In the genomic region with DNA sequence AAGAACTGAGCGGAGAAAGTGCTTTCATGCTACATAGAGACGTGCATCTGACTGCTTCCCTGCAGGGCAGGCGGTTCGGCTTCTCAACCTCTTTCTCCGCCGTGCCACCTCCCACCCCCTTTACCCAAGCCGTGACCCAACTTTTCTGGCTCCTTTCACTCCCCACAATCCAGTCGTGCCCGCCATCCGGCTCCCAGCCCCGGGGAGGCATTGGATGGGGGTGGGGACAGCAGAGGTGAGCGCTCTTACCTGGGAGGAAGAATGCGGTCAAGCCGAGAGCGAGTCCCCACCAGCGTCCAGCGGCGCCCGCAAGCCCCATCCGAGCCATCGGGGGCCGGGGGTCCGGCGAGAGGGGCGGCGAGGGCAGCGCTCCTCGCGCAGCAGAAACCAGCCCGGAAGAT, we compare ENCODE assay signal across 8 cellular contexts. TPM values are rescaled to one million over a fixed set of nuclear protein-coding genes. Genes with fewer than 3 reads are reported as not detected.
DNase-seq lines count a peak whose midpoint lies in the region; ATAC-seq and TF ChIP-seq lines count a peak whose summit lies in the region.

No MANE protein-coding gene starts in this region.

- H4K8ac ChIP-seq in trophoblast cell (ENCODE audit: low read depth, low read length), result no peak overlapping the region

- H4K12ac ChIP-seq in trophoblast cell (ENCODE audit: low read depth, low read length), result no peak overlapping the region

- no peak for TF ChIP-seq POLR2A in GM18505 (IDR thresholded peaks at IDR 0.05; ENCODE audit: borderline replicate concordance, extremely low read depth, insufficient read depth, insufficient read length)

- H3K36me3 ChIP-seq in SK-N-MC (ENCODE audit: insufficient read depth, low read length), result no peaks in the 10 kb centered on the region
- H3K36me3 ChIP-seq in esophagus (ENCODE audit: control insufficient read depth in 2 of 2, insufficient read depth in 2 of 2, low read length in 1 of 2), result peaks cover 0 to 3% of the 10 kb centered on the region in 2 donors
- no peaks in the 10 kb centered on the region for H3K36me3 ChIP-seq in trophoblast cell (ENCODE audit: control insufficient read depth in 1 of 2, insufficient read depth in 2 of 2, low read length in 2 of 2)

- peaks cover 8% of the 10 kb centered on the region for H3K79me1 ChIP-seq in trophoblast cell (ENCODE audit: low read length)

- no peak overlapping the region for H2BK120ac ChIP-seq in trophoblast cell (ENCODE audit: insufficient read depth, low read length, poor library complexity)

- H2AK5ac ChIP-seq in trophoblast cell (ENCODE audit: low read length), result no peak overlapping the region

- H3K18ac ChIP-seq in trophoblast cell (ENCODE audit: low read length), result no peak overlapping the region

- H3K4me3 ChIP-seq in SK-N-MC (peak overlapping the region; percentile 79), esophagus (ENCODE audit: low read depth in 1 of 2, low read length in 2 of 2) (peak overlapping the region; percentile 84 to 96), trophoblast cell (ENCODE audit: low read depth, low read length) (peak overlapping the region; percentile 79)

- peak overlapping the region; percentile 5 for H3K4ac ChIP-seq in trophoblast cell (ENCODE audit: low read depth, low read length)

- no peak overlapping the region for H3K27ac ChIP-seq in SK-N-MC
- peak overlapping the region; percentile 92 to 96 for H3K27ac ChIP-seq in esophagus (ENCODE audit: low read depth in 2 of 2, low read length in 1 of 2)
- H3K27ac ChIP-seq in trophoblast cell (ENCODE audit: low read depth, low read length), result no peak overlapping the region

- ATAC-seq in activated naive CD4-positive, alpha-beta T cell treated with anti-CD3 and anti-CD28 coated beads, Interleukin-2, amount 50 U/mL, for 72 hours, result no peak
- ATAC-seq in HG03571 (IDR thresholded peaks at IDR 0.05; ENCODE audit: unreplicated experiment) (no peak), GM18505 (IDR thresholded peaks at IDR 0.05; ENCODE audit: unreplicated experiment) (no peak)

- H3K36me3 Mint-ChIP-seq in activated naive CD4-positive, alpha-beta T cell treated with anti-CD3 and anti-CD28 coated beads, Interleukin-2, amount 50 U/mL, for 72 hours, result no peaks in the 10 kb centered on the region

- no peak overlapping the region for H3K27ac Mint-ChIP-seq in activated naive CD4-positive, alpha-beta T cell treated with anti-CD3 and anti-CD28 coated beads, Interleukin-2, amount 50 U/mL, for 72 hours

- no peaks in the 10 kb centered on the region for H3K27me3 ChIP-seq in esophagus (ENCODE audit: control insufficient read depth in 1 of 2, insufficient read depth in 2 of 2, low read length in 2 of 2)
- H3K27me3 ChIP-seq in trophoblast cell (ENCODE audit: insufficient read depth, low read length), result no peaks in the 10 kb centered on the region

- peaks cover 11% of the 10 kb centered on the region for H3K79me2 ChIP-seq in trophoblast cell (ENCODE audit: control insufficient read depth, insufficient read depth, low read length, poor library complexity)

- H3K9me3 ChIP-seq in SK-N-MC (ENCODE audit: low read depth, low read length) (no peaks in the 10 kb centered on the region), esophagus (ENCODE audit: control insufficient read depth in 2 of 2, insufficient read depth in 1 of 2, low read depth in 1 of 2, low read length in 1 of 2) (no peaks in the 10 kb centered on the region), trophoblast cell (ENCODE audit: insufficient read depth, low read depth, low read length) (no peaks in the 10 kb centered on the region)

- H4K91ac ChIP-seq in trophoblast cell (ENCODE audit: low read depth, low read length), result no peak overlapping the region

- H3K9ac ChIP-seq in SK-N-MC (ENCODE audit: insufficient read length) (no peak overlapping the region), trophoblast cell (ENCODE audit: low read length) (peak overlapping the region; percentile 28)

- 0 to 1% methylated on average over 20 to 30 of the region's 30 CpGs for WGBS in esophagus, 2 donors
- no CpG with 5 or more reads among the region's 30 CpGs for WGBS in trophoblast cell (ENCODE audit: extremely low coverage, insufficient coverage, insufficient read length)

- H3K14ac ChIP-seq in trophoblast cell (ENCODE audit: low read length), result no peak overlapping the region

- H3K4me1 ChIP-seq in esophagus (ENCODE audit: control insufficient read depth in 2 of 2, insufficient read depth in 2 of 2, low read length in 1 of 2), result peaks cover 8 to 19% of the 10 kb centered on the region in 2 donors
- H3K4me1 ChIP-seq in trophoblast cell (ENCODE audit: control insufficient read depth in 1 of 2, insufficient read depth in 2 of 2, low read length in 2 of 2), result peaks cover 13 to 23% of the 10 kb centered on the region in 2 experiments

- H3K9me3 Mint-ChIP-seq in activated naive CD4-positive, alpha-beta T cell treated with anti-CD3 and anti-CD28 coated beads, Interleukin-2, amount 50 U/mL, for 72 hours, result no peaks in the 10 kb centered on the region

- DNase-seq in activated naive CD4-positive, alpha-beta T cell treated with Interleukin-2 at 50 U/mL for 16 hours, result peak; percentile 19
- DNase-seq in activated naive CD4-positive, alpha-beta T cell treated with anti-CD3 and anti-CD28 coated beads, Interleukin-2, amount 50 U/mL, for 72 hours (ENCODE audit: low spot score in 2 of 2), result no peak
- DNase-seq in SK-N-MC (ENCODE audit: low read depth, low spot score) (no peak), trophoblast cell (peak in 1 of 2 donors; percentile 8), DMS114 treated with DMSO at 0.1 percent for 48 hours (lab: John Stamatoyannopoulos, UW; ENCODE audit: unreplicated experiment) (no peak)

- H3K23ac ChIP-seq in trophoblast cell (ENCODE audit: low read length), result no peak overlapping the region

- no peak overlapping the region for H2BK5ac ChIP-seq in trophoblast cell (ENCODE audit: low read depth, low read length, poor library complexity)

- H2BK12ac ChIP-seq in trophoblast cell (ENCODE audit: low read length), result no peak overlapping the region

- H2AFZ ChIP-seq in trophoblast cell (ENCODE audit: insufficient read depth, low read length, poor library complexity), result peak overlapping the region; percentile 19

- peak overlapping the region; percentile 100 for H3K4me2 ChIP-seq in trophoblast cell (ENCODE audit: low read length)

RNA-seq across cellular contexts. Expression of gene NECTIN1, which starts 0.8 kb away (rescaled TPM):
- total RNA-seq in activated naive CD4-positive, alpha-beta T cell treated with anti-CD3 and anti-CD28 coated beads, Interleukin-2, amount 50 U/mL, for 72 hours, result 1 to 10 TPM in 1 of 2 donors, under 1 TPM in 1; 0.20 to 2.2 TPM
- 10 to 100 TPM; 79.6 to 89.9 TPM for polyA plus RNA-seq in esophagus
- 16.6 and 16.8 TPM in 2 replicates for polyA plus RNA-seq in trophoblast cell (2013)

Comparison
In these comparisons a context has a peak if more than half of its experiments do, and no peak if none do; other contexts are left out.
1. H3K27ac ChIP-seq: peak in esophagus (2 of 2); none in SK-N-MC (single experiment) and trophoblast cell (single experiment).
2. Peak in every context shown above with its lines, with median percentiles within 50 percentile points of each other: H3K4me3 ChIP-seq.